ENCODE assay signal across 13 cellular contexts in genomic region chr14:42011221-42011620, GRCh38.
"Had no signal": no experiment of that assay in that cellular context is flagged by ENCODE, and none has a peak within 500 bp of the region (broad histone marks: within the 10 kb centered on the region; RNA-seq: fewer than 3 reads in every experiment).

No MANE protein-coding gene starts in this region.

- H3K4me3 Mint-ChIP-seq: activated CD4-positive, alpha-beta T cell treated with anti-CD3 and anti-CD28 coated beads, Interleukin-2, amount 10 ng/mL, durations not matched to agents 24 days and 14 days; activated naive CD4-positive, alpha-beta T cell treated with anti-CD3 and anti-CD28 coated beads for 36 hours; activated T-helper 17 cell treated with anti-CD3 and anti-CD28 coated beads, Interleukin-2, amount 50 U/mL, for 72 hours had no signal

- H3K9me3 ChIP-seq: esophagus muscularis mucosa, lower lobe of right lung, neutrophil, transverse colon had no signal

- H3K4me3 ChIP-seq: cardiac muscle cell, esophagus muscularis mucosa, lower lobe of right lung, transverse colon had no signal

- H3K4me1 Mint-ChIP-seq: activated CD4-positive, alpha-beta T cell treated with anti-CD3 and anti-CD28 coated beads, Interleukin-2, amount 10 ng/mL, durations not matched to agents 24 days and 14 days; activated T-helper 17 cell treated with anti-CD3 and anti-CD28 coated beads, Interleukin-2, amount 50 U/mL, for 72 hours had no signal

- H3K36me3 ChIP-seq: cardiac muscle cell, esophagus muscularis mucosa, lower lobe of right lung, neutrophil, transverse colon had no signal

- FAIRE-seq: astrocyte had no signal

- H3K27ac ChIP-seq: cardiac muscle cell, esophagus muscularis mucosa, lower lobe of right lung, neutrophil, transverse colon had no signal

- ATAC-seq: activated T-helper 17 cell treated with anti-CD3 and anti-CD28 coated beads, Interleukin-2, amount 50 U/mL, for 72 hours; lower lobe of right lung had no signal

- H3K27ac Mint-ChIP-seq: activated CD4-positive, alpha-beta T cell treated with anti-CD3 and anti-CD28 coated beads, Interleukin-2, amount 10 ng/mL, durations not matched to agents 24 days and 14 days; activated naive CD4-positive, alpha-beta T cell treated with anti-CD3 and anti-CD28 coated beads for 36 hours; activated T-helper 17 cell treated with anti-CD3 and anti-CD28 coated beads, Interleukin-2, amount 50 U/mL, for 72 hours had no signal

- H3K27me3 Mint-ChIP-seq: activated CD4-positive, alpha-beta T cell treated with anti-CD3 and anti-CD28 coated beads, Interleukin-2, amount 10 ng/mL, durations not matched to agents 24 days and 14 days; naive B cell had no signal

- DNase-seq: activated CD4-positive, alpha-beta T cell treated with anti-CD3 and anti-CD28 coated beads, Interleukin-2, amount 10 ng/mL, durations not matched to agents 24 days and 14 days; activated CD8-positive, alpha-beta memory T cell treated with anti-CD3 and anti-CD28 coated beads for 24 hours; activated naive CD4-positive, alpha-beta T cell treated with anti-CD3 and anti-CD28 coated beads for 36 hours; foreskin fibroblast; glutamatergic neuron; lower lobe of right lung; naive B cell; transverse colon had no signal

- H3K9me3 Mint-ChIP-seq: activated CD4-positive, alpha-beta T cell treated with anti-CD3 and anti-CD28 coated beads, Interleukin-2, amount 10 ng/mL, durations not matched to agents 24 days and 14 days; activated naive CD4-positive, alpha-beta T cell treated with anti-CD3 and anti-CD28 coated beads for 36 hours had no signal

- H3K27me3 ChIP-seq: cardiac muscle cell, esophagus muscularis mucosa, neutrophil, transverse colon had no signal

- H3K4me1 ChIP-seq: esophagus muscularis mucosa, lower lobe of right lung, transverse colon had no signal
